Comparison of ENCODE assay signal across 17 cellular contexts in genomic region chr18:58401191-58401590, GRCh38.
"Had no signal": no experiment of that assay in that cellular context is flagged by ENCODE, and none has a peak within 500 bp of the region (broad histone marks: within the 10 kb centered on the region; RNA-seq: fewer than 3 reads in every experiment).

No MANE protein-coding gene starts in this region.

- DNase-seq: activated CD4-positive, CD25-positive, alpha-beta regulatory T cell treated with anti-CD3 and anti-CD28 coated beads, Interleukin-2, amount 50 U/mL, for 72 hours; activated CD8-positive, alpha-beta T cell treated with anti-CD3 and anti-CD28 coated beads for 36 hours; activated naive CD8-positive, alpha-beta T cell treated with anti-CD3 and anti-CD28 coated beads, Interleukin-2, amount 50 U/mL, for 24 hours; activated T-cell treated with anti-CD3 and anti-CD28 coated beads, Interleukin-2, amount 50 U/mL, for 4 hours; anterior cingulate cortex; caudate nucleus; effector memory CD8-positive, alpha-beta T cell; esophagus squamous epithelium; mesendoderm; natural killer cell; sigmoid colon; stomach; SW 1271; T1000; trophoblast cell had no signal

- H3K4me1 Mint-ChIP-seq: natural killer cell had no signal

- H3K36me3 Mint-ChIP-seq: natural killer cell; stimulated activated effector memory CD8-positive, alpha-beta T cell treated with anti-CD3 and anti-CD28 coated beads, Interleukin-12 subunit alpha, Interleukin-12 subunit beta, amount 100 ng/mL, for 72 hours had no signal

- H3K9me3 Mint-ChIP-seq: activated CD8-positive, alpha-beta T cell treated with anti-CD3 and anti-CD28 coated beads for 36 hours; activated naive CD8-positive, alpha-beta T cell treated with anti-CD3 and anti-CD28 coated beads, Interleukin-2, amount 50 U/mL, for 24 hours; activated T-cell treated with anti-CD3 and anti-CD28 coated beads, Interleukin-2, amount 50 U/mL, for 4 hours; effector memory CD8-positive, alpha-beta T cell; natural killer cell; stimulated activated effector memory CD8-positive, alpha-beta T cell treated with anti-CD3 and anti-CD28 coated beads, Interleukin-12 subunit alpha, Interleukin-12 subunit beta, amount 100 ng/mL, for 72 hours had no signal

- H3K27ac Mint-ChIP-seq: activated CD8-positive, alpha-beta T cell treated with anti-CD3 and anti-CD28 coated beads for 36 hours; activated naive CD8-positive, alpha-beta T cell treated with anti-CD3 and anti-CD28 coated beads, Interleukin-2, amount 50 U/mL, for 24 hours; effector memory CD8-positive, alpha-beta T cell; natural killer cell; stimulated activated effector memory CD8-positive, alpha-beta T cell treated with anti-CD3 and anti-CD28 coated beads, Interleukin-12 subunit alpha, Interleukin-12 subunit beta, amount 100 ng/mL, for 72 hours had no signal

- ATAC-seq: activated CD8-positive, alpha-beta T cell treated with anti-CD3 and anti-CD28 coated beads for 36 hours; activated naive CD8-positive, alpha-beta T cell treated with anti-CD3 and anti-CD28 coated beads, Interleukin-2, amount 50 U/mL, for 24 hours; natural killer cell had no signal

- H3K27me3 Mint-ChIP-seq: activated CD8-positive, alpha-beta T cell treated with anti-CD3 and anti-CD28 coated beads for 36 hours; activated naive CD8-positive, alpha-beta T cell treated with anti-CD3 and anti-CD28 coated beads, Interleukin-2, amount 50 U/mL, for 24 hours; brain had no signal

- H3K4me3 Mint-ChIP-seq: activated CD8-positive, alpha-beta T cell treated with anti-CD3 and anti-CD28 coated beads for 36 hours; activated naive CD8-positive, alpha-beta T cell treated with anti-CD3 and anti-CD28 coated beads, Interleukin-2, amount 50 U/mL, for 24 hours; activated T-cell treated with anti-CD3 and anti-CD28 coated beads, Interleukin-2, amount 50 U/mL, for 4 hours; brain; effector memory CD8-positive, alpha-beta T cell; natural killer cell; stimulated activated effector memory CD8-positive, alpha-beta T cell treated with anti-CD3 and anti-CD28 coated beads, Interleukin-12 subunit alpha, Interleukin-12 subunit beta, amount 100 ng/mL, for 72 hours had no signal
